ENCODE assay signal across 1 cellular context in the genomic region with DNA sequence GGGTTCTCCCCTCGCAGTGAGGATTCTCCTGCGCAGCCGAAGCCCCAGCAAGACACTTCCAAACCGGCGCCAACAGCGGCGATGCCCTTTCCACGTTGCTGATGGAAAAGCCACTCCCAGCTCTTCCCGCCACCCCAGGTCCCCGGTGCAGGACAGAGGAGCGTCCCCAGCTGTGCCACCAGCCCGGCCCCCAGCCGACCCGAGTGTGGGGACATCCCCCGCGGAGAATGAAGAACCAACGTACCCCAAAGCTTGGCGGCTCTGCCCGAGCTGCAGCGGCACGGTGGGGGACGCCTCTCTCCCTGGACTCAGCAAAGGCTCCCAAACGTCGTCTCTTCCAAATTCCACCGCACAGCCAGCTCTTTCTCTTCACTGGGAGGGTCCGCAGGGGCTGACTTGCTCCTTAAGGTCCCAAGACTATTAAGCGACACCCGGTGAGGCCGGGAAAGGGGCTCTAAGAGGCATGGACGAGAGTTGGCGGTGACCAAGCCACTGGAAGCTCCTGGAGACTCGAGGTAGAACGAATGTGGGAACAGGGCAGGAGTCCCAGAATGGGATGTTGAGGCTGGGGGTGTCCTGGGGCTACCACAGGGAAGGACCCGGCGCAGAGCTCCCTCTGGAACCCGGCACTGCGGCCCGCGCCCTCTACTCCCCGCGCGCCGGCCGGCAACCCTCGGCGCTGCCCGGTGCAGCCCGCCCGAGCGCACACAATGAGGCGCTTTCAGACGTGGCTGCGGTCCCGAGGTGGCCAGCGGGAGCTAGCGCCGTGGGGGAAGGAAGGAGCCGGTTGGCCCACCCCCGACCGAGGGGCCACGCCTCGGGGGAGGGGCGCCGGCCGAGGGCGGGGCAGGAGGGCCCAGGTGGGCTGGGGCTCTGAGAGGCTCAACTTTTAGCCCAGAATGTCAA.
TF ChIP-seq lines count a peak whose summit lies in the region.

A gene (minus strand): TSS at position 746 of the 906 bp plus-strand sequence. CDS start 15,613 bp downstream, outside the sequence.

TF ChIP-seq in HepG2, 621 proteins besides CTCF, POLR2A, EP300 and RAD21 (continued from another document and continues in another):
- TF ChIP-seq, protein P1, sequence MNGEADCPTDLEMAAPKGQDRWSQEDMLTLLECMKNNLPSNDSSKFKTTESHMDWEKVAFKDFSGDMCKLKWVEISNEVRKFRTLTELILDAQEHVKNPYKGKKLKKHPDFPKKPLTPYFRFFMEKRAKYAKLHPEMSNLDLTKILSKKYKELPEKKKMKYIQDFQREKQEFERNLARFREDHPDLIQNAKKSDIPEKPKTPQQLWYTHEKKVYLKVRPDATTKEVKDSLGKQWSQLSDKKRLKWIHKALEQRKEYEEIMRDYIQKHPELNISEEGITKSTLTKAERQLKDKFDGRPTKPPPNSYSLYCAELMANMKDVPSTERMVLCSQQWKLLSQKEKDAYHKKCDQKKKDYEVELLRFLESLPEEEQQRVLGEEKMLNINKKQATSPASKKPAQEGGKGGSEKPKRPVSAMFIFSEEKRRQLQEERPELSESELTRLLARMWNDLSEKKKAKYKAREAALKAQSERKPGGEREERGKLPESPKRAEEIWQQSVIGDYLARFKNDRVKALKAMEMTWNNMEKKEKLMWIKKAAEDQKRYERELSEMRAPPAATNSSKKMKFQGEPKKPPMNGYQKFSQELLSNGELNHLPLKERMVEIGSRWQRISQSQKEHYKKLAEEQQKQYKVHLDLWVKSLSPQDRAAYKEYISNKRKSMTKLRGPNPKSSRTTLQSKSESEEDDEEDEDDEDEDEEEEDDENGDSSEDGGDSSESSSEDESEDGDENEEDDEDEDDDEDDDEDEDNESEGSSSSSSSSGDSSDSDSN (CRISPR knock-in tag; IDR thresholded peaks at IDR 0.05): peak; percentile 56; the same call in 1 of the 2 replicates
- TF ChIP-seq, protein P2, sequence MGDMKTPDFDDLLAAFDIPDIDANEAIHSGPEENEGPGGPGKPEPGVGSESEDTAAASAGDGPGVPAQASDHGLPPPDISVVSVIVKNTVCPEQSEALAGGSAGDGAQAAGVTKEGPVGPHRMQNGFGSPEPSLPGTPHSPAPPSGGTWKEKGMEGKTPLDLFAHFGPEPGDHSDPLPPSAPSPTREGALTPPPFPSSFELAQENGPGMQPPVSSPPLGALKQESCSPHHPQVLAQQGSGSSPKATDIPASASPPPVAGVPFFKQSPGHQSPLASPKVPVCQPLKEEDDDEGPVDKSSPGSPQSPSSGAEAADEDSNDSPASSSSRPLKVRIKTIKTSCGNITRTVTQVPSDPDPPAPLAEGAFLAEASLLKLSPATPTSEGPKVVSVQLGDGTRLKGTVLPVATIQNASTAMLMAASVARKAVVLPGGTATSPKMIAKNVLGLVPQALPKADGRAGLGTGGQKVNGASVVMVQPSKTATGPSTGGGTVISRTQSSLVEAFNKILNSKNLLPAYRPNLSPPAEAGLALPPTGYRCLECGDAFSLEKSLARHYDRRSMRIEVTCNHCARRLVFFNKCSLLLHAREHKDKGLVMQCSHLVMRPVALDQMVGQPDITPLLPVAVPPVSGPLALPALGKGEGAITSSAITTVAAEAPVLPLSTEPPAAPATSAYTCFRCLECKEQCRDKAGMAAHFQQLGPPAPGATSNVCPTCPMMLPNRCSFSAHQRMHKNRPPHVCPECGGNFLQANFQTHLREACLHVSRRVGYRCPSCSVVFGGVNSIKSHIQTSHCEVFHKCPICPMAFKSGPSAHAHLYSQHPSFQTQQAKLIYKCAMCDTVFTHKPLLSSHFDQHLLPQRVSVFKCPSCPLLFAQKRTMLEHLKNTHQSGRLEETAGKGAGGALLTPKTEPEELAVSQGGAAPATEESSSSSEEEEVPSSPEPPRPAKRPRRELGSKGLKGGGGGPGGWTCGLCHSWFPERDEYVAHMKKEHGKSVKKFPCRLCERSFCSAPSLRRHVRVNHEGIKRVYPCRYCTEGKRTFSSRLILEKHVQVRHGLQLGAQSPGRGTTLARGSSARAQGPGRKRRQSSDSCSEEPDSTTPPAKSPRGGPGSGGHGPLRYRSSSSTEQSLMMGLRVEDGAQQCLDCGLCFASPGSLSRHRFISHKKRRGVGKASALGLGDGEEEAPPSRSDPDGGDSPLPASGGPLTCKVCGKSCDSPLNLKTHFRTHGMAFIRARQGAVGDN (CRISPR knock-in tag; IDR thresholded peaks at IDR 0.05): peak; percentile 76
- TF ChIP-seq, protein P3, sequence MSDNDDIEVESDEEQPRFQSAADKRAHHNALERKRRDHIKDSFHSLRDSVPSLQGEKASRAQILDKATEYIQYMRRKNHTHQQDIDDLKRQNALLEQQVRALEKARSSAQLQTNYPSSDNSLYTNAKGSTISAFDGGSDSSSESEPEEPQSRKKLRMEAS (IDR thresholded peaks at IDR 0.05): peak; percentile 38; the same call in 1 of the 2 replicates
- peak; percentile 38; the same call in 1 of the 2 replicates for TF ChIP-seq SP5 (CRISPR knock-in tag; IDR thresholded peaks at IDR 0.05; ENCODE audit: borderline replicate concordance, low read depth)
- TF ChIP-seq, protein P4, sequence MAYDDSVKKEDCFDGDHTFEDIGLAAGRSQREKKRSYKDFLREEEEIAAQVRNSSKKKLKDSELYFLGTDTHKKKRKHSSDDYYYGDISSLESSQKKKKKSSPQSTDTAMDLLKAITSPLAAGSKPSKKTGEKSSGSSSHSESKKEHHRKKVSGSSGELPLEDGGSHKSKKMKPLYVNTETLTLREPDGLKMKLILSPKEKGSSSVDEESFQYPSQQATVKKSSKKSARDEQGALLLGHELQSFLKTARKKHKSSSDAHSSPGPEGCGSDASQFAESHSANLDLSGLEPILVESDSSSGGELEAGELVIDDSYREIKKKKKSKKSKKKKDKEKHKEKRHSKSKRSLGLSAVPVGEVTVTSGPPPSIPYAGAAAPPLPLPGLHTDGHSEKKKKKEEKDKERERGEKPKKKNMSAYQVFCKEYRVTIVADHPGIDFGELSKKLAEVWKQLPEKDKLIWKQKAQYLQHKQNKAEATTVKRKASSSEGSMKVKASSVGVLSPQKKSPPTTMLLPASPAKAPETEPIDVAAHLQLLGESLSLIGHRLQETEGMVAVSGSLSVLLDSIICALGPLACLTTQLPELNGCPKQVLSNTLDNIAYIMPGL (CRISPR knock-in tag; IDR thresholded peaks at IDR 0.05; ENCODE audit: borderline replicate concordance in 1 of 2, low read depth in 1 of 2): peak in 1 of 2 experiments; percentile 24; a peak in 1 of 4 replicates
- peak; percentile 47; the same call in 1 of the 2 replicates for TF ChIP-seq GABPB1 (CRISPR knock-in tag; IDR thresholded peaks at IDR 0.05)
- TF ChIP-seq, protein P5, sequence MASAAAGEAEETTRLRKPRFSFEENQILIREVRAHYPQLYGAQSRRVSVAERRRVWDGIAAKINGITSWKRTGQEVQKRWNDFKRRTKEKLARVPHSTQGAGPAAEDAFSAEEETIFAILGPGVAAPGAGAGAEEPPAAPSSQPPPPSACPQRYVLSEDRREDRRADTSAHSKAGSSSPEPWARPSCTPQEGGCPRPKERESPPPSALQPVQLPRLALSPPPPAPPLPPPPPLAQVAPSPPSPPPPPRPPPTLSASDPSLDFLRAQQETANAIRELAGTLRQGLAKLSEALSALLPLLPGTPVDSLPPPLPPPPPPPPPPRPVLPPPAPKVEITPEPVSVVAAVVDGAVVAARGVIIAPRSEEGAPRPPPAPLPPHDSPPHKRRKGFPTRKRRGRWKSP (CRISPR knock-in tag; IDR thresholded peaks at IDR 0.05): peak; percentile 94
- no peak for TF ChIP-seq ZNF121 (CRISPR knock-in tag; IDR thresholded peaks at IDR 0.05)
- TF ChIP-seq HIVEP1 (CRISPR knock-in tag; IDR thresholded peaks at IDR 0.05): no peak
- no peak for TF ChIP-seq SP1 (IDR thresholded peaks at IDR 0.05)
- TF ChIP-seq SP1 (CRISPR knock-in tag; IDR thresholded peaks at IDR 0.05): 0 out of 2 replicates have a peak, but pooled peaks have one; percentile 18
- 0 out of 2 replicates have a peak, but pooled peaks have one; percentile 30 for TF ChIP-seq RBFOX2 (IDR thresholded peaks at IDR 0.05; ENCODE audit: low read depth, low read length)
- no peak for TF ChIP-seq ZNF367 (CRISPR knock-in tag; IDR thresholded peaks at IDR 0.05; ENCODE audit: borderline replicate concordance)
- peak; percentile 41; the same call in 1 of the 2 replicates for TF ChIP-seq ZNF766 (CRISPR knock-in tag; IDR thresholded peaks at IDR 0.05; ENCODE audit: borderline replicate concordance)
- TF ChIP-seq ZNF788 (CRISPR knock-in tag; IDR thresholded peaks at IDR 0.05; ENCODE audit: borderline replicate concordance): peak; percentile 38; the same call in 1 of the 2 replicates
- 0 out of 2 replicates have a peak, but pooled peaks have one; percentile 18 for TF ChIP-seq NRL (CRISPR knock-in tag; IDR thresholded peaks at IDR 0.05; ENCODE audit: borderline replicate concordance)
- TF ChIP-seq, protein P6, sequence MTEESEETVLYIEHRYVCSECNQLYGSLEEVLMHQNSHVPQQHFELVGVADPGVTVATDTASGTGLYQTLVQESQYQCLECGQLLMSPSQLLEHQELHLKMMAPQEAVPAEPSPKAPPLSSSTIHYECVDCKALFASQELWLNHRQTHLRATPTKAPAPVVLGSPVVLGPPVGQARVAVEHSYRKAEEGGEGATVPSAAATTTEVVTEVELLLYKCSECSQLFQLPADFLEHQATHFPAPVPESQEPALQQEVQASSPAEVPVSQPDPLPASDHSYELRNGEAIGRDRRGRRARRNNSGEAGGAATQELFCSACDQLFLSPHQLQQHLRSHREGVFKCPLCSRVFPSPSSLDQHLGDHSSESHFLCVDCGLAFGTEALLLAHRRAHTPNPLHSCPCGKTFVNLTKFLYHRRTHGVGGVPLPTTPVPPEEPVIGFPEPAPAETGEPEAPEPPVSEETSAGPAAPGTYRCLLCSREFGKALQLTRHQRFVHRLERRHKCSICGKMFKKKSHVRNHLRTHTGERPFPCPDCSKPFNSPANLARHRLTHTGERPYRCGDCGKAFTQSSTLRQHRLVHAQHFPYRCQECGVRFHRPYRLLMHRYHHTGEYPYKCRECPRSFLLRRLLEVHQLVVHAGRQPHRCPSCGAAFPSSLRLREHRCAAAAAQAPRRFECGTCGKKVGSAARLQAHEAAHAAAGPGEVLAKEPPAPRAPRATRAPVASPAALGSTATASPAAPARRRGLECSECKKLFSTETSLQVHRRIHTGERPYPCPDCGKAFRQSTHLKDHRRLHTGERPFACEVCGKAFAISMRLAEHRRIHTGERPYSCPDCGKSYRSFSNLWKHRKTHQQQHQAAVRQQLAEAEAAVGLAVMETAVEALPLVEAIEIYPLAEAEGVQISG (CRISPR knock-in tag; IDR thresholded peaks at IDR 0.05): peak; percentile 28; the same call in 1 of the 2 replicates
- TF ChIP-seq ZFP36L2 (CRISPR knock-in tag; IDR thresholded peaks at IDR 0.05): no peak
- TF ChIP-seq ZNF747 (CRISPR knock-in tag; IDR thresholded peaks at IDR 0.05; ENCODE audit: borderline replicate concordance): peak; percentile 40; the same call in 1 of the 2 replicates
- peak; percentile 39 for TF ChIP-seq PTBP1 (IDR thresholded peaks at IDR 0.05; ENCODE audit: low read depth, low read length, poor library complexity, severe bottlenecking)
- TF ChIP-seq, protein P7, sequence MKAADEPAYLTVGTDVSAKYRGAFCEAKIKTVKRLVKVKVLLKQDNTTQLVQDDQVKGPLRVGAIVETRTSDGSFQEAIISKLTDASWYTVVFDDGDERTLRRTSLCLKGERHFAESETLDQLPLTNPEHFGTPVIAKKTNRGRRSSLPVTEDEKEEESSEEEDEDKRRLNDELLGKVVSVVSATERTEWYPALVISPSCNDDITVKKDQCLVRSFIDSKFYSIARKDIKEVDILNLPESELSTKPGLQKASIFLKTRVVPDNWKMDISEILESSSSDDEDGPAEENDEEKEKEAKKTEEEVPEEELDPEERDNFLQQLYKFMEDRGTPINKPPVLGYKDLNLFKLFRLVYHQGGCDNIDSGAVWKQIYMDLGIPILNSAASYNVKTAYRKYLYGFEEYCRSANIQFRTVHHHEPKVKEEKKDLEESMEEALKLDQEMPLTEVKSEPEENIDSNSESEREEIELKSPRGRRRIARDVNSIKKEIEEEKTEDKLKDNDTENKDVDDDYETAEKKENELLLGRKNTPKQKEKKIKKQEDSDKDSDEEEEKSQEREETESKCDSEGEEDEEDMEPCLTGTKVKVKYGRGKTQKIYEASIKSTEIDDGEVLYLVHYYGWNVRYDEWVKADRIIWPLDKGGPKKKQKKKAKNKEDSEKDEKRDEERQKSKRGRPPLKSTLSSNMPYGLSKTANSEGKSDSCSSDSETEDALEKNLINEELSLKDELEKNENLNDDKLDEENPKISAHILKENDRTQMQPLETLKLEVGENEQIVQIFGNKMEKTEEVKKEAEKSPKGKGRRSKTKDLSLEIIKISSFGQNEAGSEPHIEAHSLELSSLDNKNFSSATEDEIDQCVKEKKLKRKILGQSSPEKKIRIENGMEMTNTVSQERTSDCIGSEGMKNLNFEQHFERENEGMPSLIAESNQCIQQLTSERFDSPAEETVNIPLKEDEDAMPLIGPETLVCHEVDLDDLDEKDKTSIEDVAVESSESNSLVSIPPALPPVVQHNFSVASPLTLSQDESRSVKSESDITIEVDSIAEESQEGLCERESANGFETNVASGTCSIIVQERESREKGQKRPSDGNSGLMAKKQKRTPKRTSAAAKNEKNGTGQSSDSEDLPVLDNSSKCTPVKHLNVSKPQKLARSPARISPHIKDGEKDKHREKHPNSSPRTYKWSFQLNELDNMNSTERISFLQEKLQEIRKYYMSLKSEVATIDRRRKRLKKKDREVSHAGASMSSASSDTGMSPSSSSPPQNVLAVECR (CRISPR knock-in tag; IDR thresholded peaks at IDR 0.05; ENCODE audit: borderline replicate concordance): peak; percentile 46; the same call in 1 of the 2 replicates
- TF ChIP-seq JARID2 (CRISPR knock-in tag; IDR thresholded peaks at IDR 0.05; ENCODE audit: insufficient replicate concordance): no peak
- no peak for TF ChIP-seq ZSCAN20 (CRISPR knock-in tag; IDR thresholded peaks at IDR 0.05; ENCODE audit: borderline replicate concordance)
- TF ChIP-seq MEIS2 (CRISPR knock-in tag; IDR thresholded peaks at IDR 0.05): no peak
- TF ChIP-seq ZKSCAN8 (CRISPR knock-in tag; IDR thresholded peaks at IDR 0.05; ENCODE audit: borderline replicate concordance): no peak
- peak; percentile 23; the same call in 1 of the 2 replicates for TF ChIP-seq KDM2A (CRISPR knock-in tag; IDR thresholded peaks at IDR 0.05; ENCODE audit: borderline replicate concordance, low read depth)
- peak; percentile 23; the same call in 1 of the 2 replicates for TF ChIP-seq YEATS4 (CRISPR knock-in tag; IDR thresholded peaks at IDR 0.05; ENCODE audit: borderline replicate concordance)
- no peak for TF ChIP-seq ZNF33A (CRISPR knock-in tag; IDR thresholded peaks at IDR 0.05; ENCODE audit: borderline replicate concordance)
- TF ChIP-seq ZFY (CRISPR knock-in tag; IDR thresholded peaks at IDR 0.05): peak; percentile 52
- TF ChIP-seq, protein P8, sequence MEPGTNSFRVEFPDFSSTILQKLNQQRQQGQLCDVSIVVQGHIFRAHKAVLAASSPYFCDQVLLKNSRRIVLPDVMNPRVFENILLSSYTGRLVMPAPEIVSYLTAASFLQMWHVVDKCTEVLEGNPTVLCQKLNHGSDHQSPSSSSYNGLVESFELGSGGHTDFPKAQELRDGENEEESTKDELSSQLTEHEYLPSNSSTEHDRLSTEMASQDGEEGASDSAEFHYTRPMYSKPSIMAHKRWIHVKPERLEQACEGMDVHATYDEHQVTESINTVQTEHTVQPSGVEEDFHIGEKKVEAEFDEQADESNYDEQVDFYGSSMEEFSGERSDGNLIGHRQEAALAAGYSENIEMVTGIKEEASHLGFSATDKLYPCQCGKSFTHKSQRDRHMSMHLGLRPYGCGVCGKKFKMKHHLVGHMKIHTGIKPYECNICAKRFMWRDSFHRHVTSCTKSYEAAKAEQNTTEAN (CRISPR knock-in tag; conservative IDR thresholded peaks at IDR 0.05): 0 out of 2 replicates have a peak, but pooled peaks have one; percentile 27
- TF ChIP-seq, protein P9, sequence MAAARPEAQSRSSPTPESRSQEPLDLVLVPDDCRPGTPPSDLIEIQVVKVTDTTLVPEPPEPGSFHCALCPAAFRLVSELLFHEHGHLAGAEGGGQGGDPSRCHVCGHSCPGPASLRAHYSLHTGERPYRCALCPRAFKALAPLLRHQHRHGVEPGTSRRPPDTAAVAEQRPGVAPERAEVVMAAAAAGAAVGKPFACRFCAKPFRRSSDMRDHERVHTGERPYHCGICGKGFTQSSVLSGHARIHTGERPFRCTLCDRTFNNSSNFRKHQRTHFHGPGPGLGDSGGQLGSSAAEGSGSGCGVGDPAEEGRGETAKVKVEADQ (CRISPR knock-in tag; IDR thresholded peaks at IDR 0.05; ENCODE audit: borderline replicate concordance): no peak
- TF ChIP-seq AGO1 (IDR thresholded peaks at IDR 0.05; ENCODE audit: low read depth, low read length, poor library complexity, severe bottlenecking): peak; percentile 22
